Comparison of ENCODE assay signal across 8 cellular contexts in genomic region chr17:81917565-81918332, GRCh38. TPM values are rescaled to one million over a fixed set of nuclear protein-coding genes. Genes with fewer than 3 reads are reported as not detected.
DNase-seq lines count a peak whose midpoint lies in the region; ATAC-seq and TF ChIP-seq lines count a peak whose summit lies in the region.

SIRT7 (minus strand) TSS chr17:81918176; CDS start chr17:81918131, 45 bp downstream.

- DNase-seq in SIG-M5 treated with dmso at 0.1 percent for 504 hours (lab: John Stamatoyannopoulos, UW; ENCODE audit: unreplicated experiment) (peak; percentile 78), SIG-M5 (lab: John Stamatoyannopoulos, UW) (no peak), NCI-H460 (ENCODE audit: extremely low read depth, low read depth) (peak; percentile 72), chondrocyte (ENCODE audit: low spot score) (no peak), kidney tubule cell (ENCODE audit: low spot score) (peak; percentile 82)
- peak; percentile 90 for DNase-seq in activated CD4-positive, alpha-beta T cell treated with anti-CD3 and anti-CD28 coated beads for 36 hours
- DNase-seq in stimulated activated CD4-positive, alpha-beta T cell treated with anti-CD3 and anti-CD28 coated beads, Interleukin-1b, Interleukin-23, amount 100 ng/mL, for 24 hours (ENCODE audit: low read depth in 4 of 4, low spot score in 1 of 4) = peak; percentile 57 to 74 (median 70)

- no peak for TF ChIP-seq CTCF in chondrocyte (IDR thresholded peaks at IDR 0.05)

- CTCF ChIA-PET in activated CD4-positive, alpha-beta T cell treated with anti-CD3 and anti-CD28 coated beads for 36 hours (lab: Charles Lee) = interaction anchor here (0.6 to 1.2 kb wide), 4 partner anchors 35 to 46 kb away, joined by 4 read pairs; no protein-coding TSS in a partner anchor

- POLR2A ChIA-PET in activated CD4-positive, alpha-beta T cell treated with anti-CD3 and anti-CD28 coated beads for 36 hours (lab: Charles Lee) = interaction anchor here (0.8 to 1.1 kb wide), 2 partner anchors 48 to 105 kb away, joined by 3 to 6 read pairs; partner anchors contain the start of gene CENPX

- H3K4me1 Mint-ChIP-seq in activated CD4-positive, alpha-beta T cell treated with anti-CD3 and anti-CD28 coated beads for 36 hours = peaks cover 23% of the 10 kb centered on the region
- H3K4me1 Mint-ChIP-seq in chondrocyte (ENCODE audit: low read depth) = peaks cover 32% of the 10 kb centered on the region

- ATAC-seq in HG03175 (IDR thresholded peaks at IDR 0.05; ENCODE audit: unreplicated experiment) = peak; percentile 74
- peak; percentile 87 for ATAC-seq in activated CD4-positive, alpha-beta T cell treated with anti-CD3 and anti-CD28 coated beads for 36 hours

- H3K36me3 Mint-ChIP-seq in activated CD4-positive, alpha-beta T cell treated with anti-CD3 and anti-CD28 coated beads for 36 hours (ENCODE audit: low read depth) = peaks cover 42% of the 10 kb centered on the region
- peaks cover 17% of the 10 kb centered on the region for H3K36me3 Mint-ChIP-seq in chondrocyte (ENCODE audit: low read depth)

- no peaks in the 10 kb centered on the region for H3K27me3 Mint-ChIP-seq in activated CD4-positive, alpha-beta T cell treated with anti-CD3 and anti-CD28 coated beads for 36 hours
- no peaks in the 10 kb centered on the region for H3K27me3 Mint-ChIP-seq in chondrocyte (ENCODE audit: low read depth)

- intact Hi-C loops in activated CD4-positive, alpha-beta T cell treated with anti-CD3 and anti-CD28 coated beads for 36 hours (cut with DNase I, micrococcal nuclease) = loop anchor here in 1 of 2 experiments (1.0 to 10.0 kb wide), 8 partner anchors 10 to 537 kb away; partner anchors contain the start of genes ALYREF, ANAPC11, ASPSCR1 and CYBC1

- H3K4me3 Mint-ChIP-seq in activated CD4-positive, alpha-beta T cell treated with anti-CD3 and anti-CD28 coated beads for 36 hours = peak within 1 kb of the TSS; percentile 85
- peak within 1 kb of the TSS; percentile 77 for H3K4me3 Mint-ChIP-seq in chondrocyte (ENCODE audit: unreplicated experiment)

- no peaks in the 10 kb centered on the region for H3K9me3 Mint-ChIP-seq in activated CD4-positive, alpha-beta T cell treated with anti-CD3 and anti-CD28 coated beads for 36 hours (ENCODE audit: low read depth)
- H3K9me3 Mint-ChIP-seq in chondrocyte (ENCODE audit: low read depth) = no peaks in the 10 kb centered on the region

- peak within 1 kb of the TSS; percentile 82 for H3K27ac Mint-ChIP-seq in activated CD4-positive, alpha-beta T cell treated with anti-CD3 and anti-CD28 coated beads for 36 hours
- peak within 1 kb of the TSS; percentile 84 for H3K27ac Mint-ChIP-seq in chondrocyte (ENCODE audit: unreplicated experiment)

RNA-seq across cellular contexts. Expression of gene SIRT7, which starts in this region (rescaled TPM):
- total RNA-seq in NCI-H460 (2014; rRNA removed; shearing (Covaris generic)) = 18.1 and 19.7 TPM in 2 replicates
- 96.2 and 103 TPM in 2 replicates for polyA plus RNA-seq in NCI-H460 (2014; cell fraction: nucleus; rRNA removed)
- total RNA-seq in activated CD4-positive, alpha-beta T cell treated with anti-CD3 and anti-CD28 coated beads for 36 hours = 10 to 100 TPM; 29.3 to 31.8 TPM
- total RNA-seq in chondrocyte = 14.5 to 16.0 TPM (median 15.8 TPM) in 3 replicates

Comparison
In these comparisons a context has a peak if more than half of its experiments do, and no peak if none do; other contexts are left out.
1. DNase-seq: peak in SIG-M5 treated with dmso at 0.1 percent for 504 hours (single experiment), NCI-H460 (single experiment), activated CD4-positive, alpha-beta T cell treated with anti-CD3 and anti-CD28 coated beads for 36 hours (single experiment), kidney tubule cell (single experiment) and stimulated activated CD4-positive, alpha-beta T cell treated with anti-CD3 and anti-CD28 coated beads, Interleukin-1b, Interleukin-23, amount 100 ng/mL, for 24 hours (4 of 4); none in SIG-M5 (single experiment) and chondrocyte (single experiment).